In the genomic region with DNA sequence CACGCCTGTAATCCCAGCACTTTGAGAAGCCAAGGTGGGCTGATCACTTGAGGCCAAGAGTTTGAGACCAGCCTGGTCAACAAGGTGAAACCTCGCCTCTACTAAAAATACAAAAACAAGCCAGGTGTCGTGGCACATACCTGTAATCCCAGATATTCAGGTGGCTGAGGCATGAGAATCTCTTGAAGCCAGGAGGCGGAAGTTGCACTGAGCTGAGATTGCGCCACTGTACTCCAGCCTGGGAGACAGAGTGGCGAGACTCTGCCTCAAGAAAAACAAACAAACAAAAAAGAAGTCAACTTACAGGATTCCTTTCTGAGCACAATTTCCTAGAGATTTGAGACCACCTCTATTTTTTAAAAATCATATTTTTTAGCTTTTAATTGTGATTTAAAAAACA, we compare ENCODE assay signal across 18 cellular contexts. TPM values are rescaled to one million over a fixed set of nuclear protein-coding genes. Genes with fewer than 3 reads are reported as not detected.
DNase-seq lines count a peak whose midpoint lies in the region; ATAC-seq and TF ChIP-seq lines count a peak whose summit lies in the region.
"Had no signal": no experiment of that assay in that cellular context is flagged by ENCODE, and none has a peak within 500 bp of the region (broad histone marks: within the 10 kb centered on the region; RNA-seq: fewer than 3 reads in every experiment).

No MANE protein-coding gene starts in this region.

- H3K36me3 ChIP-seq in gastroesophageal sphincter (peaks cover 0 to 66% of the 10 kb centered on the region in 2 donors), lung (ENCODE audit: control insufficient read depth in 2 of 2, insufficient read depth in 2 of 2, low read length in 2 of 2) (peaks cover 12 to 32% of the 10 kb centered on the region in 2 donors), stomach (peaks cover 43 to 69% (median 66%) of the 10 kb centered on the region in 4 donors)
- H3K36me3 ChIP-seq: MG63 had no signal

- TF ChIP-seq CTCF in gastroesophageal sphincter (IDR thresholded peaks at IDR 0.05) (no peak), lung (IDR thresholded peaks at IDR 0.05; ENCODE audit: control extremely low read depth, extremely low read depth) (no peak), stomach (IDR thresholded peaks at IDR 0.05) (no peak)

- peaks cover 69% of the 10 kb centered on the region for H3K36me3 Mint-ChIP-seq in activated T-helper 17 cell treated with anti-CD3 and anti-CD28 coated beads, Interleukin-2, amount 50 U/mL, for 72 hours (ENCODE audit: low read depth)
- H3K36me3 Mint-ChIP-seq in activated T-cell treated with anti-CD3 and anti-CD28 coated beads, Interleukin-2, amount 50 U/mL, for 4 hours (ENCODE audit: insufficient read depth): peaks cover 29% of the 10 kb centered on the region

- no peak for TF ChIP-seq EP300 in gastroesophageal sphincter (IDR thresholded peaks at IDR 0.05)
- no peak for TF ChIP-seq EP300 in stomach (IDR thresholded peaks at IDR 0.05)

- H3K9me3 Mint-ChIP-seq in activated T-helper 17 cell treated with anti-CD3 and anti-CD28 coated beads, Interleukin-2, amount 50 U/mL, for 72 hours: no peaks in the 10 kb centered on the region
- H3K9me3 Mint-ChIP-seq in activated T-cell treated with anti-CD3 and anti-CD28 coated beads, Interleukin-2, amount 50 U/mL, for 4 hours: no peaks in the 10 kb centered on the region
- H3K9me3 Mint-ChIP-seq: CD4-positive, alpha-beta T cell had no signal

- H3K27ac Mint-ChIP-seq in activated T-helper 17 cell treated with anti-CD3 and anti-CD28 coated beads, Interleukin-2, amount 50 U/mL, for 72 hours: peak overlapping the region; percentile 37
- H3K27ac Mint-ChIP-seq: B cell; CD4-positive, alpha-beta T cell had no signal

- intact Hi-C loops in stomach (cut with DNase I; ENCODE audit: low total_unique reads): no loop called here

- ATAC-seq in activated T-helper 17 cell treated with anti-CD3 and anti-CD28 coated beads, Interleukin-2, amount 50 U/mL, for 72 hours (replicated peaks): no peak
- ATAC-seq in gastroesophageal sphincter (no peak), lung (ENCODE audit: insufficient read depth, low FRiP score) (no peak), GM21528 (IDR thresholded peaks at IDR 0.05; ENCODE audit: low FRiP score, unreplicated experiment) (no peak), HG03039 (IDR thresholded peaks at IDR 0.05; ENCODE audit: unreplicated experiment) (no peak)
- no peak for ATAC-seq in activated T-cell treated with anti-CD3 and anti-CD28 coated beads, Interleukin-2, amount 50 U/mL, for 4 hours
- ATAC-seq: Panc1 had no signal

- H3K4me1 Mint-ChIP-seq in activated T-helper 17 cell treated with anti-CD3 and anti-CD28 coated beads, Interleukin-2, amount 50 U/mL, for 72 hours: peaks cover 14% of the 10 kb centered on the region
- peaks cover 10% of the 10 kb centered on the region for H3K4me1 Mint-ChIP-seq in activated T-cell treated with anti-CD3 and anti-CD28 coated beads, Interleukin-2, amount 50 U/mL, for 4 hours (ENCODE audit: low read depth)

- H3K9me3 ChIP-seq in gastroesophageal sphincter (no peaks in the 10 kb centered on the region), lung (ENCODE audit: control insufficient read depth in 2 of 2, insufficient read depth in 1 of 2, low read length in 1 of 2) (no peaks in the 10 kb centered on the region), stomach (no peaks in the 10 kb centered on the region)
- H3K9me3 ChIP-seq: MG63 had no signal

- WGBS in gastroesophageal sphincter (ENCODE audit: low coverage in 1 of 2), 2 donors: 96 to 100% methylated on average over 3 to 4 of the region's 6 CpGs
- WGBS in lung, 2 donors: 69 to 73% methylated on average over 6 of the region's 6 CpGs
- WGBS in stomach, 5 donors: 87 to 96% (median 92%) methylated on average over 6 of the region's 6 CpGs

- H3K27me3 ChIP-seq in gastroesophageal sphincter (no peaks in the 10 kb centered on the region), lung (ENCODE audit: control insufficient read depth, insufficient read depth) (no peaks in the 10 kb centered on the region), stomach (no peaks in the 10 kb centered on the region)
- H3K27me3 ChIP-seq: MG63 had no signal

- H3K4me1 ChIP-seq in gastroesophageal sphincter (peaks cover 3 to 59% (median 12%) of the 10 kb centered on the region in 3 donors), lung (ENCODE audit: control insufficient read depth in 2 of 2, insufficient read depth in 2 of 2, low read length in 2 of 2) (peaks cover 2 to 4% of the 10 kb centered on the region in 2 donors), stomach (peaks cover 36 to 67% (median 51%) of the 10 kb centered on the region in 4 donors)

- no peaks in the 10 kb centered on the region for H3K27me3 Mint-ChIP-seq in activated T-helper 17 cell treated with anti-CD3 and anti-CD28 coated beads, Interleukin-2, amount 50 U/mL, for 72 hours
- no peaks in the 10 kb centered on the region for H3K27me3 Mint-ChIP-seq in activated T-cell treated with anti-CD3 and anti-CD28 coated beads, Interleukin-2, amount 50 U/mL, for 4 hours (ENCODE audit: low read depth)
- H3K27me3 Mint-ChIP-seq: B cell; CD4-positive, alpha-beta T cell had no signal

- peak overlapping the region in 3 of 4 donors; percentile 45 to 87 (median 77) for H3K27ac ChIP-seq in gastroesophageal sphincter
- H3K27ac ChIP-seq in lung (ENCODE audit: low read depth in 1 of 2, low read length in 1 of 2): peak overlapping the region in 1 of 2 donors; percentile 56
- peak overlapping the region in 4 of 5 donors; percentile 12 to 80 (median 38) for H3K27ac ChIP-seq in stomach

- H3K4me3 ChIP-seq in gastroesophageal sphincter: no peak overlapping the region
- no peak overlapping the region for H3K4me3 ChIP-seq in lung
- H3K4me3 ChIP-seq in stomach: no peak overlapping the region
- H3K4me3 ChIP-seq: MG63 had no signal

- H3K4me3 Mint-ChIP-seq in activated T-helper 17 cell treated with anti-CD3 and anti-CD28 coated beads, Interleukin-2, amount 50 U/mL, for 72 hours: no peak overlapping the region
- no peak overlapping the region for H3K4me3 Mint-ChIP-seq in activated T-cell treated with anti-CD3 and anti-CD28 coated beads, Interleukin-2, amount 50 U/mL, for 4 hours
- H3K4me3 Mint-ChIP-seq: B cell; CD4-positive, alpha-beta T cell had no signal

- no peak for TF ChIP-seq POLR2A in gastroesophageal sphincter (IDR thresholded peaks at IDR 0.05)
- TF ChIP-seq POLR2A in stomach (IDR thresholded peaks at IDR 0.05): no peak

- DNase-seq in lung (ENCODE audit: low spot score) (peak; percentile 70), stomach (no peak)
- DNase-seq in activated T-cell treated with anti-CD3 and anti-CD28 coated beads, Interleukin-2, amount 50 U/mL, for 4 hours: no peak
- DNase-seq: Calu3; CD4-positive, alpha-beta T cell; DMS53; MG63; NCI-H1092 treated with DMSO at 0.1 percent for 48 hours; NCI-H2081 treated with DMSO at 0.1 percent for 48 hours; NCI-H2227 treated with DMSO at 0.1 percent for 48 hours; NCI-H524; SHP77 had no signal

RNA-seq across cellular contexts. Expression of a gene that starts 45.3 kb away (rescaled TPM):
- total RNA-seq in activated T-helper 17 cell treated with anti-CD3 and anti-CD28 coated beads, Interleukin-2, amount 50 U/mL, for 72 hours: 10 to 100 TPM; 73.8 to 88.7 TPM
- total RNA-seq in gastroesophageal sphincter: 100 to 1,000 TPM in 1 of 4 donors, 10 to 100 TPM in 3; 52.8 to 118 (median 77.3) TPM
- total RNA-seq in lung: 10 to 100 TPM; 67.2 to 74.3 TPM
- 10 to 100 TPM; 29.0 to 36.9 TPM for polyA plus RNA-seq in lung
- total RNA-seq in stomach: 100 to 1,000 TPM in 2 of 5 donors, 10 to 100 TPM in 3; 54.3 to 122 (median 87.9) TPM
- polyA plus RNA-seq in stomach: 10 to 100 TPM; 24.1 to 32.9 (median 28.9) TPM
- 10 to 100 TPM; 25.1 to 29.0 (median 26.7) TPM for total RNA-seq in activated T-cell treated with anti-CD3 and anti-CD28 coated beads, Interleukin-2, amount 50 U/mL, for 4 hours
